7 cellular contexts compared by ENCODE assay signal in the genomic region with DNA sequence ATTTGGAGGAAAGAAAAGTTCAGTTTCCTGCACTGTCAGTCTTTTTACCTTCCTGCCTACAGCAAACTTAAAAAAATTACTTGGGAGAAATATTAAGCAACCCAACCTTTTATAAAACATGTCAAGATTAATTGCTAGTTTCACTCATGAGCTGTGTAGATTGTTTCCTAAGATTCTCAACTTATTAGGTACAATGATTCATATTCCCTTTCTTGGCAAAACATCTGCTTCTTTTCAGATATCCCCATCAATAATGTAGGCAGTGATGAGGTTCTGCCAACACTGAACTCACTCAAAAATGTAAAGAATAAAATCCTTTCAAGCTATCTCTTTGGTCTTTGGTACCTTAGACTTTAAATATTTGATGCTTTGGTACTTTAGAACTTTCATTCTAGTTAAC. TPM values are rescaled to one million over a fixed set of nuclear protein-coding genes. Genes with fewer than 3 reads are reported as not detected.
"Had no signal": no experiment of that assay in that cellular context is flagged by ENCODE, and none has a peak within 500 bp of the region (broad histone marks: within the 10 kb centered on the region; RNA-seq: fewer than 3 reads in every experiment).

No MANE protein-coding gene starts in this region.

- H3K27ac Mint-ChIP-seq: IgD-negative memory B cell had no signal

- H3K27me3 Mint-ChIP-seq: IgD-negative memory B cell had no signal

- H3K36me3 Mint-ChIP-seq: IgD-negative memory B cell had no signal

- ATAC-seq: HepG2, K562 had no signal

- H3K4me3 ChIP-seq: K562 had no signal

- H3K4me3 Mint-ChIP-seq: IgD-negative memory B cell had no signal

- H3K27ac ChIP-seq: HL-60 had no signal

- DNase-seq: IMR-90, KBM-7, KG1 had no signal

- H3K4me1 Mint-ChIP-seq: IgD-negative memory B cell had no signal

RNA-seq across cellular contexts. Expression of a gene that starts 56.0 kb away (rescaled TPM):
- total RNA-seq: HepG2, K562 had no signal
- polyA plus RNA-seq: HepG2, IgD-negative memory B cell, IMR-90, K562 had no signal
